Comparison of ENCODE assay signal across 18 cellular contexts in genomic region chr21:34109075-34109474, GRCh38. TPM values are rescaled to one million over a fixed set of nuclear protein-coding genes. Genes with fewer than 3 reads are reported as not detected.
DNase-seq lines count a peak whose midpoint lies in the region; ATAC-seq and TF ChIP-seq lines count a peak whose summit lies in the region.
"Had no signal": no experiment of that assay in that cellular context is flagged by ENCODE, and none has a peak within 500 bp of the region (broad histone marks: within the 10 kb centered on the region; RNA-seq: fewer than 3 reads in every experiment).

No MANE protein-coding gene starts in this region.

- no peaks in the 10 kb centered on the region for H3K27me3 Mint-ChIP-seq in CD8-positive, alpha-beta T cell (ENCODE audit: low read depth)
- no peaks in the 10 kb centered on the region for H3K27me3 Mint-ChIP-seq in T-helper 17 cell
- no peaks in the 10 kb centered on the region for H3K27me3 Mint-ChIP-seq in endodermal cell (ENCODE audit: insufficient read depth)
- peaks cover 3% of the 10 kb centered on the region for H3K27me3 Mint-ChIP-seq in neural progenitor cell (ENCODE audit: insufficient read depth, low read depth)
- H3K27me3 Mint-ChIP-seq in chondrocyte (ENCODE audit: low read depth): no peaks in the 10 kb centered on the region
- H3K27me3 Mint-ChIP-seq: CD4-positive, alpha-beta memory T cell had no signal

- H3K9me3 ChIP-seq in CD8-positive, alpha-beta T cell (ENCODE audit: low read length): no peaks in the 10 kb centered on the region
- H3K9me3 ChIP-seq in T-helper 17 cell (ENCODE audit: control insufficient read depth, low read length, poor library complexity, severe bottlenecking): no peaks in the 10 kb centered on the region
- H3K9me3 ChIP-seq in endodermal cell (ENCODE audit: control insufficient read depth, low read length): no peaks in the 10 kb centered on the region
- H3K9me3 ChIP-seq in neural progenitor cell (ENCODE audit: low read depth): no peaks in the 10 kb centered on the region
- no peaks in the 10 kb centered on the region for H3K9me3 ChIP-seq in Karpas-422 (ENCODE audit: low read length)
- H3K9me3 ChIP-seq: A549, BE2C had no signal

- POLR2A ChIA-PET in CD8-positive, alpha-beta T cell (lab: Charles Lee): no interaction called here

- H3K9me3 Mint-ChIP-seq in CD8-positive, alpha-beta T cell: peaks cover 2% of the 10 kb centered on the region
- H3K9me3 Mint-ChIP-seq in endodermal cell: no peaks in the 10 kb centered on the region
- H3K9me3 Mint-ChIP-seq in neural progenitor cell: peaks cover 23% of the 10 kb centered on the region
- H3K9me3 Mint-ChIP-seq in chondrocyte (ENCODE audit: low read depth): peaks cover 6% of the 10 kb centered on the region
- H3K9me3 Mint-ChIP-seq: H9 had no signal

- no peak for ATAC-seq in CD8-positive, alpha-beta T cell
- no peak for ATAC-seq in T-helper 17 cell
- ATAC-seq: A549, HepG2 had no signal

- H4K20me1 ChIP-seq in neural progenitor cell (ENCODE audit: low read depth): peaks cover 93% of the 10 kb centered on the region
- no peaks in the 10 kb centered on the region for H4K20me1 ChIP-seq in Karpas-422 (ENCODE audit: insufficient read depth, low read depth, low read length)

- H3F3A ChIP-seq in neural progenitor cell (ENCODE audit: low read depth): peaks cover 6% of the 10 kb centered on the region

- H3K9ac ChIP-seq in endodermal cell (ENCODE audit: extremely low read depth, low read length, poor library complexity, severe bottlenecking) (no peak overlapping the region), neural progenitor cell (no peak overlapping the region), Karpas-422 (ENCODE audit: low read length) (no peak overlapping the region)

- H3K36me3 Mint-ChIP-seq in CD8-positive, alpha-beta T cell: peaks cover 39% of the 10 kb centered on the region
- H3K36me3 Mint-ChIP-seq in T-helper 17 cell (ENCODE audit: low read depth) (no peaks in the 10 kb centered on the region), endodermal cell (ENCODE audit: low read depth) (peaks cover 36% of the 10 kb centered on the region), neural progenitor cell (peaks cover 69% of the 10 kb centered on the region), chondrocyte (ENCODE audit: low read depth) (peaks cover 9% of the 10 kb centered on the region)

- no peak overlapping the region for H3K4me3 ChIP-seq in CD8-positive, alpha-beta T cell (ENCODE audit: low read depth, low read length)
- no peak overlapping the region for H3K4me3 ChIP-seq in endodermal cell (ENCODE audit: low read length)
- no peak overlapping the region for H3K4me3 ChIP-seq in neural progenitor cell
- no peak overlapping the region for H3K4me3 ChIP-seq in Karpas-422 (ENCODE audit: low read length)
- H3K4me3 ChIP-seq: A549 had no signal

- CTCF ChIA-PET in CD8-positive, alpha-beta T cell (lab: Charles Lee): interaction anchor here (0.6 to 1.2 kb wide), 3 partner anchors 15 to 28 kb away, joined by 3 read pairs; no protein-coding TSS in a partner anchor

- H3K4me1 ChIP-seq in CD8-positive, alpha-beta T cell (ENCODE audit: insufficient read depth, low read length): no peaks in the 10 kb centered on the region
- H3K4me1 ChIP-seq in endodermal cell (ENCODE audit: control insufficient read depth, insufficient read depth, low read length): peaks cover 6% of the 10 kb centered on the region
- H3K4me1 ChIP-seq in neural progenitor cell: peaks cover 44% of the 10 kb centered on the region
- H3K4me1 ChIP-seq in Karpas-422 (ENCODE audit: low read length): peaks cover 14% of the 10 kb centered on the region
- H3K4me1 ChIP-seq: BE2C had no signal

- H2AFZ ChIP-seq in neural progenitor cell (replicated peaks): no peak overlapping the region
- no peak overlapping the region for H2AFZ ChIP-seq in Karpas-422 (ENCODE audit: low read length)

- no peaks in the 10 kb centered on the region for H3K36me3 ChIP-seq in CD8-positive, alpha-beta T cell (ENCODE audit: insufficient read depth, low read length)
- H3K36me3 ChIP-seq in endodermal cell (ENCODE audit: control insufficient read depth, insufficient read depth, low read length) (peaks cover 53% of the 10 kb centered on the region), neural progenitor cell (peaks cover 4% of the 10 kb centered on the region), Karpas-422 (ENCODE audit: insufficient read depth, low read length) (0 out of 2 replicates have a peak, but pooled peaks cover 11% of the 10 kb centered on the region)
- H3K36me3 ChIP-seq: BE2C had no signal

- intact Hi-C loops in CD8-positive, alpha-beta T cell (cut with DNase I, micrococcal nuclease): no loop called here

- H3K79me2 ChIP-seq in neural progenitor cell (ENCODE audit: low read depth) (peaks cover 100% of the 10 kb centered on the region), Karpas-422 (ENCODE audit: low read length) (peaks cover 100% of the 10 kb centered on the region)

- H3K4me1 Mint-ChIP-seq in CD8-positive, alpha-beta T cell (ENCODE audit: low read depth): peaks cover 69% of the 10 kb centered on the region
- H3K4me1 Mint-ChIP-seq in T-helper 17 cell (peaks cover 32% of the 10 kb centered on the region), endodermal cell (peaks cover 43% of the 10 kb centered on the region), neural progenitor cell (peaks cover 24% of the 10 kb centered on the region), chondrocyte (ENCODE audit: low read depth) (peaks cover 61% of the 10 kb centered on the region)

- H3K9me2 ChIP-seq in Karpas-422 (replicated peaks; ENCODE audit: insufficient read depth, low read length): no peaks in the 10 kb centered on the region

- peak overlapping the region; percentile 2 for H3K4me2 ChIP-seq in neural progenitor cell
- H3K4me2 ChIP-seq in Karpas-422 (ENCODE audit: low read depth, low read length, poor library complexity, severe bottlenecking): no peak overlapping the region
- H3K4me2 ChIP-seq: A549 had no signal

- WGBS in endodermal cell (ENCODE audit: insufficient coverage in 1 of 2, insufficient read length in 1 of 2), 2 experiments: 98 to 100% methylated on average over 3 to 7 of the region's 7 CpGs

- no peaks in the 10 kb centered on the region for H3K27me3 ChIP-seq in CD8-positive, alpha-beta T cell (ENCODE audit: insufficient read depth, low read length)
- no peaks in the 10 kb centered on the region for H3K27me3 ChIP-seq in endodermal cell (ENCODE audit: control insufficient read depth, insufficient read depth, low read length, poor library complexity, severe bottlenecking)
- H3K27me3 ChIP-seq in neural progenitor cell: no peaks in the 10 kb centered on the region
- no peaks in the 10 kb centered on the region for H3K27me3 ChIP-seq in Karpas-422 (ENCODE audit: low read length)
- H3K27me3 ChIP-seq: BE2C had no signal

- TF ChIP-seq CTCF in CD8-positive, alpha-beta T cell (IDR thresholded peaks at IDR 0.05): no peak
- TF ChIP-seq CTCF in endodermal cell (conservative IDR thresholded peaks at IDR 0.05) (no peak), neural progenitor cell (IDR thresholded peaks at IDR 0.05) (no peak), chondrocyte (IDR thresholded peaks at IDR 0.05) (no peak)

- no peak for DNase-seq in CD8-positive, alpha-beta T cell
- no peak for DNase-seq in T-helper 17 cell
- no peak for DNase-seq in endodermal cell
- no peak for DNase-seq in neural progenitor cell (ENCODE audit: low spot score)
- no peak for DNase-seq in glomerular visceral epithelial cell (ENCODE audit: extremely low spot score)
- no peak for DNase-seq in chondrocyte (ENCODE audit: low spot score)
- DNase-seq in Karpas-422: no peak
- DNase-seq: BE2C; CD4-positive, alpha-beta memory T cell; COR-L47; DMS153; DMS79 treated with DMSO at 0.1 percent for 48 hours; EL; GOT3; H9 had no signal

- H3K27ac ChIP-seq in CD8-positive, alpha-beta T cell (ENCODE audit: low read depth, low read length): no peak overlapping the region
- no peak overlapping the region for H3K27ac ChIP-seq in endodermal cell (ENCODE audit: low read depth, low read length)
- peak overlapping the region; percentile 5 for H3K27ac ChIP-seq in neural progenitor cell
- H3K27ac ChIP-seq in Karpas-422 (ENCODE audit: low read length): no peak overlapping the region
- H3K27ac ChIP-seq: A549, C4-2B had no signal

- H3K27ac Mint-ChIP-seq in CD8-positive, alpha-beta T cell: peak overlapping the region; percentile 2
- peak overlapping the region; percentile 22 for H3K27ac Mint-ChIP-seq in T-helper 17 cell
- peak overlapping the region; percentile 2 for H3K27ac Mint-ChIP-seq in endodermal cell
- no peak overlapping the region for H3K27ac Mint-ChIP-seq in neural progenitor cell
- H3K27ac Mint-ChIP-seq in chondrocyte (ENCODE audit: unreplicated experiment): no peak overlapping the region
- H3K27ac Mint-ChIP-seq: H9 had no signal

- H3K4me3 Mint-ChIP-seq in CD8-positive, alpha-beta T cell: no peak overlapping the region
- H3K4me3 Mint-ChIP-seq in T-helper 17 cell: no peak overlapping the region
- no peak overlapping the region for H3K4me3 Mint-ChIP-seq in endodermal cell
- no peak overlapping the region for H3K4me3 Mint-ChIP-seq in neural progenitor cell
- H3K4me3 Mint-ChIP-seq in chondrocyte (ENCODE audit: unreplicated experiment): no peak overlapping the region
- H3K4me3 Mint-ChIP-seq: CD4-positive, alpha-beta memory T cell; H9 had no signal

RNA-seq across cellular contexts. Expression of gene MRPS6, which starts 35.7 kb away (rescaled TPM):
- 10 to 100 TPM; 14.3 to 15.4 TPM for total RNA-seq in CD8-positive, alpha-beta T cell
- 10 to 100 TPM; 21.0 to 26.5 TPM for total RNA-seq in T-helper 17 cell
- 100 to 1,000 TPM; 221 to 282 TPM for total RNA-seq in endodermal cell
- 154 TPM for polyA plus RNA-seq in endodermal cell (2013, experiment 1 of 2)
- polyA plus RNA-seq in endodermal cell (2013, experiment 2 of 2): 161 TPM
- 67.5 and 108 TPM in 2 replicates for total RNA-seq in neural progenitor cell (ENCODE audit: low replicate concordance)
- 102 to 106 TPM (median 104 TPM) in 3 replicates for total RNA-seq in chondrocyte
- total RNA-seq in Karpas-422 (2014; rRNA removed; shearing (Covaris generic); ENCODE audit: low replicate concordance): 28.4 and 56.8 TPM in 2 replicates

RNA-seq across cellular contexts. Expression of gene SLC5A3, which starts 35.7 kb away (rescaled TPM):
- total RNA-seq in CD8-positive, alpha-beta T cell: 1 to 10 TPM; 4.6 to 5.2 TPM
- total RNA-seq in T-helper 17 cell (1 to 10 TPM; 5.5 to 7.7 TPM), endodermal cell (10 to 100 TPM; 41.9 to 57.2 TPM), neural progenitor cell (ENCODE audit: low replicate concordance) (31.8 and 44.3 TPM in 2 replicates), chondrocyte (47.6 to 92.7 TPM (median 48.0 TPM) in 3 replicates)
- polyA plus RNA-seq in endodermal cell (2013, experiment 1 of 2): 13.8 TPM
- 13.9 TPM for polyA plus RNA-seq in endodermal cell (2013, experiment 2 of 2)
- total RNA-seq in Karpas-422 (2014; rRNA removed; shearing (Covaris generic); ENCODE audit: low replicate concordance): 23.7 and 55.0 TPM in 2 replicates

Comparison
In these comparisons a context has a peak if more than half of its experiments do, and no peak if none do; other contexts are left out.
1. H3K27ac Mint-ChIP-seq: peak in CD8-positive, alpha-beta T cell (single experiment), T-helper 17 cell (single experiment) and endodermal cell (single experiment); none in neural progenitor cell (single experiment) and chondrocyte (single experiment).